8 cellular contexts compared by ENCODE assay signal in the genomic region with DNA sequence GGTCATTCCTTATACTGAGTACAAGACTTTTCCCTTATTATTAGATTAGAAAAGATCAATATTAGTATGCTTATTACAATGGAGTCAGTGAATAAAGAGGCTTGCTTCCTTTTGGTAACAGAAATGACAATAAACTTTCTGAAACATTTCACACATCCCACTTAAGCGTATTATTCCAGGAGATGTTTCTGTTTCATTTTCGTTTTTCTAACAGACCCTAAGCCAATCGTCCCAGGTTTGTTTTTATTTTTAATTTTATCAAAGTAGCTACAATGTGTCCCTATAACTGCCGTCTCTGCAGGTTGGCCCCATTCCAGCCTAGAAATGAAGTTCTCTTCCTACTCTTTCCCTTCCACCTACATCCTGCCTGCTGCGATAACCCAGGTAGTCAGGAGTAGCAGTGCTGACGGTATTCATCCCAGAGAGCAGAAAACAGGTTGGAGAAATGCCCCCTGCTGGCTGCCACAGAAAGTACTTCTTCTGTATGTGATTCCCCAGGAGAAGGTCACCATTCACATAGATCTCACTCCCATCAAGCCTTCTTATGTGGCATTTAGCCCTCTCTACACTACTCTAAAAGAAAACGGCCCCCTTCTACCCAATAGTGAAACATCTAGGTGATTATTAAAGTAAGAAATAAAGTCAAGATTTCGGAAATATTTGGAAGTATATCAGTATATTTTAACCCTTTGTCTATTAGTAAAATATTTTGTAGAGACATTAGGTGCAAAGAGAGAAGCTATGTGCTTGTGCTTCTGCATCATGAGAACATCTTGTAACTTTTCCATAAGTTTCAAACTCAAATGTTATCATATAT. TPM values are rescaled to one million over a fixed set of nuclear protein-coding genes. Genes with fewer than 3 reads are reported as not detected.
DNase-seq lines count a peak whose midpoint lies in the region; ATAC-seq and TF ChIP-seq lines count a peak whose summit lies in the region.

No MANE protein-coding gene starts in this region.

- no peaks in the 10 kb centered on the region for H3K9me2 ChIP-seq in SU-DHL-6 (replicated peaks; ENCODE audit: insufficient read depth, low read length)

- H3K4me2 ChIP-seq in SU-DHL-6 (ENCODE audit: low read depth, low read length, poor library complexity, severe bottlenecking), result peak overlapping the region; percentile 54

- peak overlapping the region; percentile 30; the same call in 1 of the 2 replicates for H3K9ac ChIP-seq in SU-DHL-6 (ENCODE audit: low read length)

- H2AFZ ChIP-seq in SU-DHL-6 (ENCODE audit: low read depth, low read length, severe bottlenecking), result no peak overlapping the region

- DNase-seq in ELR (ENCODE audit: low read depth), result peak; percentile 78
- DNase-seq in LHCN-M2 (ENCODE audit: low read depth), result peak; percentile 80
- peak; percentile 36 for DNase-seq in activated naive CD8-positive, alpha-beta T cell treated with anti-CD3 and anti-CD28 coated beads, Interleukin-2, amount 50 U/mL, for 16 hours (ENCODE audit: low read depth, low spot score)
- peak; percentile 35 for DNase-seq in left ventricle myocardium inferior
- DNase-seq in retinal pigment epithelial cell (ENCODE audit: low read depth), result no peak
- DNase-seq in aorta, result peak; percentile 63 to 78

- 13 to 17% methylated on average over 8 of the region's 8 CpGs for WGBS in aorta, 2 donors

- no peaks in the 10 kb centered on the region for H3K9me3 ChIP-seq in SU-DHL-6 (ENCODE audit: insufficient read depth, low read length)
- no peaks in the 10 kb centered on the region for H3K9me3 ChIP-seq in left ventricle myocardium inferior (replicated peaks)
- H3K9me3 ChIP-seq in aorta (ENCODE audit: control insufficient read depth, low read length), result no peaks in the 10 kb centered on the region

- no peaks in the 10 kb centered on the region for H3F3A ChIP-seq in SU-DHL-6 (ENCODE audit: insufficient read depth)

- no peaks in the 10 kb centered on the region for H3K36me3 ChIP-seq in SU-DHL-6 (ENCODE audit: low read length)
- H3K36me3 ChIP-seq in left ventricle myocardium inferior, result no peaks in the 10 kb centered on the region
- H3K36me3 ChIP-seq in aorta (ENCODE audit: control insufficient read depth in 1 of 2, insufficient read depth in 2 of 2, low read length in 1 of 2), result no peaks in the 10 kb centered on the region

- H4K20me1 ChIP-seq in SU-DHL-6 (ENCODE audit: low read depth, low read length), result no peaks in the 10 kb centered on the region

- no peaks in the 10 kb centered on the region for H3K79me2 ChIP-seq in SU-DHL-6 (ENCODE audit: insufficient read depth, low read length)

- H3K27ac ChIP-seq in SU-DHL-6 (ENCODE audit: low read depth, low read length) (no peak overlapping the region), left ventricle myocardium inferior (replicated peaks) (peak overlapping the region; percentile 28), aorta (ENCODE audit: low read depth in 1 of 2, low read length in 2 of 2) (no peak overlapping the region)

- H3K4me3 ChIP-seq in SU-DHL-6 (ENCODE audit: insufficient read depth, low read length, poor library complexity, severe bottlenecking) (peak overlapping the region; percentile 47), left ventricle myocardium inferior (peak overlapping the region; percentile 60), retinal pigment epithelial cell (ENCODE audit: low read length) (peak overlapping the region; percentile 29), aorta (ENCODE audit: low read length in 2 of 2) (peak overlapping the region; percentile 39 to 72)

- H3K4me1 ChIP-seq in left ventricle myocardium inferior, result peaks cover 10% of the 10 kb centered on the region
- H3K4me1 ChIP-seq in aorta (ENCODE audit: control insufficient read depth in 1 of 2, insufficient read depth in 2 of 2, low read length in 2 of 2), result no peaks in the 10 kb centered on the region

- ATAC-seq in GM21737 (IDR thresholded peaks at IDR 0.05; ENCODE audit: unreplicated experiment), result peak; percentile 95
- peak; percentile 79 for ATAC-seq in aorta (ENCODE audit: low FRiP score)

- intact Hi-C loops in left ventricle myocardium inferior (cut with micrococcal nuclease) (loop anchor here (5.0 to 10.0 kb wide), 3 partner anchors 172 to 519 kb away; no protein-coding TSS in a partner anchor), aorta (cut with DNase I) (no loop called here)

- H3K27me3 ChIP-seq in SU-DHL-6 (ENCODE audit: low read length) (no peaks in the 10 kb centered on the region), left ventricle myocardium inferior (ENCODE audit: low read depth) (peaks cover 4% of the 10 kb centered on the region), aorta (ENCODE audit: control insufficient read depth in 1 of 2, insufficient read depth in 2 of 2, low read length in 1 of 2) (no peaks in the 10 kb centered on the region)

- peak; percentile 21 for TF ChIP-seq CTCF in SU-DHL-6 (IDR thresholded peaks at IDR 0.05; ENCODE audit: insufficient read depth, low read length, poor library complexity, severe bottlenecking)
- TF ChIP-seq CTCF in left ventricle myocardium inferior (IDR thresholded peaks at IDR 0.05; ENCODE audit: borderline replicate concordance), result peak; percentile 79
- TF ChIP-seq CTCF in retinal pigment epithelial cell (conservative IDR thresholded peaks at IDR 0.05; ENCODE audit: low read depth, low read length), result peak; percentile 86

RNA-seq across cellular contexts. Expression of a gene that starts 40.4 kb away (rescaled TPM):
- 0.13 and 0.17 TPM in 2 replicates for total RNA-seq in LHCN-M2 (2014; rRNA removed)
- 0.22 TPM for polyA plus RNA-seq in LHCN-M2 (2012)
- total RNA-seq in left ventricle myocardium inferior, result 3.5 TPM
- 1 to 10 TPM; 4.8 to 7.4 TPM for total RNA-seq in aorta
- polyA plus RNA-seq in aorta, result 1 to 10 TPM in 1 of 2 donors, not detected in 1; 4.3 TPM

Comparison
In these comparisons a context has a peak if more than half of its experiments do, and no peak if none do; other contexts are left out.
1. CTCF ChIP-seq: peak in every context shown above with its lines; median percentile 86 in retinal pigment epithelial cell; 79 in left ventricle myocardium inferior; 21 in SU-DHL-6.